24 cellular contexts compared by ENCODE assay signal in genomic region chr20:40913224-40913821, GRCh38.
"Had no signal": no experiment of that assay in that cellular context is flagged by ENCODE, and none has a peak within 500 bp of the region (broad histone marks: within the 10 kb centered on the region; RNA-seq: fewer than 3 reads in every experiment).

No MANE protein-coding gene starts in this region.

- H3K4me1 Mint-ChIP-seq: activated naive CD4-positive, alpha-beta T cell treated with anti-CD3 and anti-CD28 coated beads, Interleukin-2, amount 50 U/mL, for 24 hours had no signal

- H3K27me3 ChIP-seq: breast epithelium had no signal

- H3K4me3 ChIP-seq: breast epithelium, SJCRH30 had no signal

- H3K4me3 Mint-ChIP-seq: activated CD8-positive, alpha-beta T cell treated with anti-CD3 and anti-CD28 coated beads for 36 hours; activated naive CD4-positive, alpha-beta T cell treated with anti-CD3 and anti-CD28 coated beads, Interleukin-2, amount 50 U/mL, for 24 hours had no signal

- DNase-seq: activated CD4-positive, alpha-beta T cell treated with anti-CD3 and anti-CD28 coated beads for 4 hours; activated CD8-positive, alpha-beta memory T cell treated with anti-CD3 and anti-CD28 coated beads, Interleukin-2, amount 50 U/mL, for 4 hours; activated CD8-positive, alpha-beta T cell treated with anti-CD3 and anti-CD28 coated beads for 36 hours; aorta; central memory CD4-positive, alpha-beta T cell; Kasumi-1; KBM-7; NCI-H1105 treated with DMSO at 0.1 percent for 48 hours; NCI-H1436 treated with DMSO at 0.1 percent for 48 hours; NCI-H187; NCI-H2081; NCI-H2171 treated with DMSO at 0.1 percent for 48 hours; NCI-H226; NCI-H526 treated with DMSO at 0.1 percent for 48 hours; NCI-H82; Right ventricle myocardium superior; SJCRH30; SK-N-SH; T-helper 1 cell had no signal

- H3K27ac Mint-ChIP-seq: activated CD8-positive, alpha-beta T cell treated with anti-CD3 and anti-CD28 coated beads for 36 hours; activated naive CD4-positive, alpha-beta T cell treated with anti-CD3 and anti-CD28 coated beads, Interleukin-2, amount 50 U/mL, for 24 hours had no signal

- H3K36me3 ChIP-seq: breast epithelium, SJCRH30 had no signal

- H3K4me1 ChIP-seq: breast epithelium, SJCRH30 had no signal

- H3K9me3 Mint-ChIP-seq: activated CD8-positive, alpha-beta T cell treated with anti-CD3 and anti-CD28 coated beads for 36 hours; activated naive CD4-positive, alpha-beta T cell treated with anti-CD3 and anti-CD28 coated beads, Interleukin-2, amount 50 U/mL, for 24 hours had no signal

- H3K9me3 ChIP-seq: SJCRH30, SK-N-SH had no signal

- H3K4me2 ChIP-seq: SK-N-SH had no signal

- ATAC-seq: activated CD4-positive, CD25-positive, alpha-beta regulatory T cell treated with anti-CD3 and anti-CD28 coated beads, Interleukin-2, amount 50 U/mL, for 24 hours; activated CD8-positive, alpha-beta T cell treated with anti-CD3 and anti-CD28 coated beads for 36 hours; Panc1 had no signal

- H3K9ac ChIP-seq: SK-N-SH had no signal

- H3K27ac ChIP-seq: breast epithelium, RWPE1, SJCRH30 had no signal

- H3K36me3 Mint-ChIP-seq: activated naive CD4-positive, alpha-beta T cell treated with anti-CD3 and anti-CD28 coated beads, Interleukin-2, amount 50 U/mL, for 24 hours had no signal
